14 cellular contexts compared by ENCODE assay signal in genomic region chr14:36383674-36384421, GRCh38.
A peak's percentile ranks its signal among the peaks of the same experiment; 100 is the strongest.
DNase-seq lines count a peak whose midpoint lies in the region; ATAC-seq and TF ChIP-seq lines count a peak whose summit lies in the region.
"Had no signal": no experiment of that assay in that cellular context is flagged by ENCODE, and none has a peak within 500 bp of the region (broad histone marks: within the 10 kb centered on the region; RNA-seq: fewer than 3 reads in every experiment).

No MANE protein-coding gene starts in this region.

- in situ Hi-C loops in transverse colon (cut with MboI; ENCODE audit: low pct_ligation_motif_present in 1 of 4, low pct_unique_long_range_greater_than_20kb in 1 of 4, low sequenced_read_pairs in 3 of 4): no loop called here

- H3K27me3 ChIP-seq in transverse colon: no peaks in the 10 kb centered on the region

- H3K36me3 ChIP-seq in transverse colon: no peaks in the 10 kb centered on the region

- intact Hi-C loops in transverse colon (cut with DNase I; ENCODE audit: low total_unique reads): no loop called here

- TF ChIP-seq CTCF in type B pancreatic cell (conservative IDR thresholded peaks at IDR 0.05) (no peak), transverse colon (IDR thresholded peaks at IDR 0.05) (no peak)

- H3K4me1 Mint-ChIP-seq in type B pancreatic cell (ENCODE audit: unreplicated experiment): peaks cover 4% of the 10 kb centered on the region
- H3K4me1 Mint-ChIP-seq: activated naive CD8-positive, alpha-beta T cell treated with anti-CD3 and anti-CD28 coated beads, Interleukin-2, amount 10 ng/mL, durations not matched to agents 7 days and 5 days; stimulated activated naive B cell treated with anti-CD40 and anti-IgM and Interleukin-4, amounts not matched to agents 10 μg/mL and 1 μg/mL and 100 μg/mL, for 72 hours had no signal

- no peaks in the 10 kb centered on the region for H3K9me3 Mint-ChIP-seq in type B pancreatic cell
- H3K9me3 Mint-ChIP-seq: activated naive CD8-positive, alpha-beta T cell treated with anti-CD3 and anti-CD28 coated beads, Interleukin-2, amount 10 ng/mL, durations not matched to agents 7 days and 5 days; neural crest cell; stimulated activated naive B cell treated with anti-CD40 and anti-IgM and Interleukin-4, amounts not matched to agents 10 μg/mL and 1 μg/mL and 100 μg/mL, for 72 hours; T-helper 1 cell treated with Interleukin-12 subunit alpha and Interleukin-12 subunit beta and Interleukin-4 antibody, amounts not matched to agents 30 μg/mL and 1 μg/mL, for 36 hours had no signal

- DNase-seq in NCI-H446 treated with DMSO at 0.1 percent for 48 hours (lab: John Stamatoyannopoulos, UW): peak; percentile 99
- peak; percentile 23 for DNase-seq in fibroblast of peridontal ligament (ENCODE audit: extremely low read depth)
- DNase-seq in midbrain (lab: John Stamatoyannopoulos, UW): peak; percentile 50
- DNase-seq in type B pancreatic cell (ENCODE audit: extremely low spot score, unreplicated experiment): no peak
- no peak for DNase-seq in transverse colon
- no peak for DNase-seq in activated CD8-positive, alpha-beta memory T cell treated with anti-CD3 and anti-CD28 coated beads, Interleukin-2, amount 50 U/mL, for 48 hours
- DNase-seq: activated naive CD8-positive, alpha-beta T cell treated with anti-CD3 and anti-CD28 coated beads, Interleukin-2, amount 10 ng/mL, durations not matched to agents 7 days and 5 days; Calu3; effector memory CD4-positive, alpha-beta T cell; NCI-H1694; stimulated activated naive B cell treated with anti-CD40 and anti-IgM and Interleukin-4, amounts not matched to agents 10 μg/mL and 1 μg/mL and 100 μg/mL, for 72 hours had no signal

- no peaks in the 10 kb centered on the region for H3K4me1 ChIP-seq in transverse colon

- no peak overlapping the region for H3K4me3 Mint-ChIP-seq in type B pancreatic cell
- H3K4me3 Mint-ChIP-seq: activated naive CD8-positive, alpha-beta T cell treated with anti-CD3 and anti-CD28 coated beads, Interleukin-2, amount 10 ng/mL, durations not matched to agents 7 days and 5 days; neural crest cell; stimulated activated naive B cell treated with anti-CD40 and anti-IgM and Interleukin-4, amounts not matched to agents 10 μg/mL and 1 μg/mL and 100 μg/mL, for 72 hours; T-helper 1 cell treated with Interleukin-12 subunit alpha and Interleukin-12 subunit beta and Interleukin-4 antibody, amounts not matched to agents 30 μg/mL and 1 μg/mL, for 36 hours had no signal

- H3K27ac Mint-ChIP-seq in type B pancreatic cell: peak overlapping the region; percentile 82
- H3K27ac Mint-ChIP-seq: activated naive CD8-positive, alpha-beta T cell treated with anti-CD3 and anti-CD28 coated beads, Interleukin-2, amount 10 ng/mL, durations not matched to agents 7 days and 5 days; stimulated activated naive B cell treated with anti-CD40 and anti-IgM and Interleukin-4, amounts not matched to agents 10 μg/mL and 1 μg/mL and 100 μg/mL, for 72 hours; T-helper 1 cell treated with Interleukin-12 subunit alpha and Interleukin-12 subunit beta and Interleukin-4 antibody, amounts not matched to agents 30 μg/mL and 1 μg/mL, for 36 hours had no signal

- H3K27me3 Mint-ChIP-seq in type B pancreatic cell: peaks cover 17% of the 10 kb centered on the region
- H3K27me3 Mint-ChIP-seq: stimulated activated naive B cell treated with anti-CD40 and anti-IgM and Interleukin-4, amounts not matched to agents 10 μg/mL and 1 μg/mL and 100 μg/mL, for 72 hours had no signal

- TF ChIP-seq EP300 in transverse colon (IDR thresholded peaks at IDR 0.05; ENCODE audit: low read depth): no peak

- H3K9me3 ChIP-seq in transverse colon: no peaks in the 10 kb centered on the region

- H3K36me3 Mint-ChIP-seq in type B pancreatic cell: no peaks in the 10 kb centered on the region
- H3K36me3 Mint-ChIP-seq: activated naive CD8-positive, alpha-beta T cell treated with anti-CD3 and anti-CD28 coated beads, Interleukin-2, amount 10 ng/mL, durations not matched to agents 7 days and 5 days; stimulated activated naive B cell treated with anti-CD40 and anti-IgM and Interleukin-4, amounts not matched to agents 10 μg/mL and 1 μg/mL and 100 μg/mL, for 72 hours had no signal

- H3K4me3 ChIP-seq in transverse colon: no peak overlapping the region

- ATAC-seq in GM18502 (IDR thresholded peaks at IDR 0.05; ENCODE audit: poor library complexity, unreplicated experiment): no peak
- ATAC-seq: stimulated activated naive B cell treated with anti-CD40 and anti-IgM and Interleukin-4, amounts not matched to agents 10 μg/mL and 1 μg/mL and 100 μg/mL, for 72 hours had no signal

- no peak for TF ChIP-seq POLR2A in transverse colon (IDR thresholded peaks at IDR 0.05)

- H3K27ac ChIP-seq in transverse colon: no peak overlapping the region

- 92 to 96% methylated on average over 4 to 8 of the region's 8 CpGs for WGBS in transverse colon (ENCODE audit: low coverage in 1 of 2), 2 donors

Comparison
In these comparisons a context has a peak if more than half of its experiments do, and no peak if none do; other contexts are left out.
1. DNase-seq: peak in NCI-H446 treated with DMSO at 0.1 percent for 48 hours (single experiment), fibroblast of peridontal ligament (single experiment) and midbrain (single experiment); none in type B pancreatic cell (single experiment), transverse colon (single experiment) and activated CD8-positive, alpha-beta memory T cell treated with anti-CD3 and anti-CD28 coated beads, Interleukin-2, amount 50 U/mL, for 48 hours (single experiment).